Comparison of ENCODE assay signal across 21 cellular contexts in the genomic region with DNA sequence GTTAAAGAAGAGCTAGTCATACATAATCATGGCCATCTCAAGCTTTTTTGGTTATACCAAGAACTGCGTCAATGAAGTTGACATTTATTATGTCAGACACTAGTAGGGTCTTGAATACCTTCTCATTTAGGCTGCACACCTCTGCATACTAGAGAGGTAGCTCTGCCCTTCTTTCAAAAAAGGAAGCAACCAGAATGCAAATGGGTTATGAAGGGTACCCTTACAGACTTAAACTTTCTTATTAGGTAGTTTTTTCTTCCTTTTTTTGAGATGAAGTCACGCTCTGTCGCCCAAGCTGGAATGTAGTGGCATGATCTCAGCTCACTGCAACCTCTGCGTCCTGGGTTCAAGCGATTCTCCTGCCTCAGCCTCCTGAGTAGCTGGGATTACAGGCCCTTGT. TPM values are rescaled to one million over a fixed set of nuclear protein-coding genes. Genes with fewer than 3 reads are reported as not detected.
DNase-seq lines count a peak whose midpoint lies in the region; ATAC-seq, FAIRE-seq and TF ChIP-seq lines count a peak whose summit lies in the region.
"Had no signal": no experiment of that assay in that cellular context is flagged by ENCODE, and none has a peak within 500 bp of the region (broad histone marks: within the 10 kb centered on the region; RNA-seq: fewer than 3 reads in every experiment).

No MANE protein-coding gene starts in this region.

- no peaks in the 10 kb centered on the region for H3K9me3 Mint-ChIP-seq in activated T-cell treated with anti-CD3 and anti-CD28 coated beads, Interleukin-2, amount 50 U/mL, for 4 hours
- peaks cover 3% of the 10 kb centered on the region for H3K9me3 Mint-ChIP-seq in nephron progenitor cell
- H3K9me3 Mint-ChIP-seq: GM23338; T-helper 2 cell treated with Interferon-gamma antibody and Interleukin-4, amounts not matched to agents 5 μg/mL and 100 μg/mL, for 36 hours had no signal

- no peak overlapping the region; the same call in 1 of the 2 replicates for H3K27ac ChIP-seq in SU-DHL-6 (ENCODE audit: low read depth, low read length)
- H3K27ac ChIP-seq: hepatocyte, stomach, tibial nerve had no signal

- H3K4me3 Mint-ChIP-seq in activated T-cell treated with anti-CD3 and anti-CD28 coated beads, Interleukin-2, amount 50 U/mL, for 4 hours: peak overlapping the region; percentile 56
- peak overlapping the region; percentile 34 for H3K4me3 Mint-ChIP-seq in nephron progenitor cell

- H3F3A ChIP-seq in SU-DHL-6 (ENCODE audit: insufficient read depth): peaks cover 5% of the 10 kb centered on the region; the same call in 1 of the 2 replicates

- no peak overlapping the region for H3K4me3 ChIP-seq in SU-DHL-6 (ENCODE audit: insufficient read depth, low read length, poor library complexity, severe bottlenecking)
- H3K4me3 ChIP-seq: GM23338, hepatocyte, mucosa of descending colon, smooth muscle cell, tibial nerve had no signal

- no peaks in the 10 kb centered on the region for H3K27me3 ChIP-seq in SU-DHL-6 (ENCODE audit: low read length)
- H3K27me3 ChIP-seq: hepatocyte, stomach, tibial nerve had no signal

- no peak overlapping the region for H3K27ac Mint-ChIP-seq in nephron progenitor cell
- H3K27ac Mint-ChIP-seq: GM23338; T-helper 2 cell treated with Interferon-gamma antibody and Interleukin-4, amounts not matched to agents 5 μg/mL and 100 μg/mL, for 36 hours had no signal

- peak; percentile 5 for FAIRE-seq in GM18507 (lab: Jason Lieb, UNC)

- H3K4me2 ChIP-seq in SU-DHL-6 (ENCODE audit: low read depth, low read length, poor library complexity, severe bottlenecking): peak overlapping the region; percentile 40
- H3K4me2 ChIP-seq: GM23338, smooth muscle cell had no signal

- no peaks in the 10 kb centered on the region for H3K9me2 ChIP-seq in SU-DHL-6 (replicated peaks; ENCODE audit: insufficient read depth, low read length)

- H3K4me1 Mint-ChIP-seq in activated T-cell treated with anti-CD3 and anti-CD28 coated beads, Interleukin-2, amount 50 U/mL, for 4 hours (ENCODE audit: low read depth): peaks cover 56% of the 10 kb centered on the region
- H3K4me1 Mint-ChIP-seq in nephron progenitor cell: peaks cover 35% of the 10 kb centered on the region

- no peak for DNase-seq in activated T-cell treated with anti-CD3 and anti-CD28 coated beads, Interleukin-2, amount 50 U/mL, for 4 hours
- DNase-seq in activated T-cell treated with anti-CD3 and anti-CD28 coated beads for 4 hours: no peak
- DNase-seq in GM18507 (ENCODE audit: extremely low spot score, insufficient read length, low read depth): no peak
- DNase-seq in nephron progenitor cell: no peak
- DNase-seq in DMS79 treated with DMSO at 0.1 percent for 48 hours (lab: John Stamatoyannopoulos, UW): no peak
- DNase-seq in stimulated activated CD4-positive, alpha-beta T cell treated with anti-CD3 and anti-CD28 coated beads, Interleukin-4, amount 100 ng/mL, for 1 hour: no peak
- no peak for DNase-seq in NCI-H128 (lab: John Stamatoyannopoulos, UW; ENCODE audit: unreplicated experiment)
- DNase-seq: activated gamma-delta T cell treated with Interleukin-2 at 50 U/mL for 16 hours, amniotic stem cell, mucosa of descending colon, NCI-H1417 treated with DMSO at 0.1 percent for 48 hours, NCI-H2107, NCI-H510A, stomach had no signal

- H3K9ac ChIP-seq in SU-DHL-6 (ENCODE audit: low read length): 0 out of 2 replicates have a peak overlapping the region, but pooled peaks have one; percentile 12

- no peak for ATAC-seq in activated T-cell treated with anti-CD3 and anti-CD28 coated beads, Interleukin-2, amount 50 U/mL, for 4 hours
- ATAC-seq: GM23338, mucosa of descending colon, SK-N-SH treated with all-trans-retinoic acid at 6 μM for 48 hours had no signal

- no peaks in the 10 kb centered on the region for H3K9me3 ChIP-seq in SU-DHL-6 (ENCODE audit: insufficient read depth, low read length)
- H3K9me3 ChIP-seq: mucosa of descending colon, stomach, tibial nerve had no signal

- no peak for TF ChIP-seq CTCF in SU-DHL-6 (IDR thresholded peaks at IDR 0.05; ENCODE audit: insufficient read depth, low read length, poor library complexity, severe bottlenecking)
- no peak for TF ChIP-seq CTCF in nephron progenitor cell (IDR thresholded peaks at IDR 0.05)

- H3K36me3 Mint-ChIP-seq in activated T-cell treated with anti-CD3 and anti-CD28 coated beads, Interleukin-2, amount 50 U/mL, for 4 hours (ENCODE audit: insufficient read depth): peaks cover 20% of the 10 kb centered on the region
- peaks cover 46% of the 10 kb centered on the region for H3K36me3 Mint-ChIP-seq in nephron progenitor cell (ENCODE audit: low read depth)

- H3K27me3 Mint-ChIP-seq in activated T-cell treated with anti-CD3 and anti-CD28 coated beads, Interleukin-2, amount 50 U/mL, for 4 hours (ENCODE audit: low read depth): no peaks in the 10 kb centered on the region
- peaks cover 2% of the 10 kb centered on the region for H3K27me3 Mint-ChIP-seq in nephron progenitor cell (ENCODE audit: low read depth, poor library complexity)

- peaks cover 75% of the 10 kb centered on the region for H3K79me2 ChIP-seq in SU-DHL-6 (ENCODE audit: insufficient read depth, low read length)

- H3K36me3 ChIP-seq in SU-DHL-6 (ENCODE audit: low read length): peaks cover 24% of the 10 kb centered on the region; the same call in 1 of the 2 replicates

- H4K20me1 ChIP-seq in SU-DHL-6 (ENCODE audit: low read depth, low read length): 0 out of 2 replicates have a peak, but pooled peaks cover 7% of the 10 kb centered on the region

- no peak overlapping the region for H2AFZ ChIP-seq in SU-DHL-6 (ENCODE audit: low read depth, low read length, severe bottlenecking)
- H2AFZ ChIP-seq: GM23338, hepatocyte had no signal

RNA-seq across cellular contexts. Expression of gene PCNP, which starts 3.3 kb away (rescaled TPM):
- total RNA-seq in activated T-cell treated with anti-CD3 and anti-CD28 coated beads, Interleukin-2, amount 50 U/mL, for 4 hours: 100 to 1,000 TPM; 186 to 195 (median 191) TPM

RNA-seq across cellular contexts. Expression of gene TRMT10C, which starts 15.6 kb away (rescaled TPM):
- 10 to 100 TPM; 66.3 to 72.2 (median 71.6) TPM for total RNA-seq in activated T-cell treated with anti-CD3 and anti-CD28 coated beads, Interleukin-2, amount 50 U/mL, for 4 hours
